Comparison of ENCODE assay signal across 8 cellular contexts in the genomic region with DNA sequence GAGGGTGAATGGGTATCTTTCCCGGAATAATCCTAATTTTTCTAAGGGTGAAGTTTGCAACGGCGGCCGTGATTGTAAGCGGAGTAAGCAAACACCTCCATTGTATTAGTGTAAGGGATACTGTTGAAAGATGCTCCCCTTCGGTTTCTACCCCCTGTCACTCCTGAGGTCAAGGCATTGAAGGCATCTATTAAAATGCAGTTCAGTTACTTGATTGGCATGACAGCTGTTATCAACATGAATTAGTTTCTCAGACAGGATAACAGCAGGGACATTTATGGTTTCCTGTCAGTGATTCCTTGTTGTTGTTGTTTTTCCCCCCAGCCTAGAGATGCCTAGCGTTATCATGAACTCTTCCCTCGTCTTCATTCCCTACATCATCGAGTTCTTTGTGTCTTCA. TPM values are rescaled to one million over a fixed set of nuclear protein-coding genes. Genes with fewer than 3 reads are reported as not detected.
DNase-seq lines count a peak whose midpoint lies in the region; ATAC-seq and TF ChIP-seq lines count a peak whose summit lies in the region.

No MANE protein-coding gene starts in this region.

- H3K27ac Mint-ChIP-seq in T-helper 2 cell treated with Interferon-gamma antibody and Interleukin-4, amounts not matched to agents 5 μg/mL and 100 μg/mL, for 36 hours: peak overlapping the region; percentile 60
- H3K27ac Mint-ChIP-seq in WTC11: peak overlapping the region; percentile 45; the same call in 1 of the 2 replicates

- H3K4me1 Mint-ChIP-seq in T-helper 2 cell treated with Interferon-gamma antibody and Interleukin-4, amounts not matched to agents 5 μg/mL and 100 μg/mL, for 36 hours (ENCODE audit: low read depth): peaks cover 17% of the 10 kb centered on the region
- peaks cover 39% of the 10 kb centered on the region for H3K4me1 Mint-ChIP-seq in WTC11

- peaks cover 7% of the 10 kb centered on the region for H3K9me3 ChIP-seq in iPS-18c (ENCODE audit: control insufficient read depth, insufficient read depth, low read length)
- no peaks in the 10 kb centered on the region for H3K9me3 ChIP-seq in suprapubic skin

- no peak for DNase-seq in T-helper 2 cell treated with Interferon-gamma antibody and Interleukin-4, amounts not matched to agents 5 μg/mL and 100 μg/mL, for 36 hours (ENCODE audit: low spot score)
- DNase-seq in T-helper 2 cell (no peak), WTC11 (ENCODE audit: low spot score) (no peak), suprapubic skin (ENCODE audit: low spot score in 2 of 2) (no peak), NOMO-1 (lab: John Stamatoyannopoulos, UW; ENCODE audit: unreplicated experiment in 2 of 2) (no peak), NCI-H1930 (lab: John Stamatoyannopoulos, UW) (no peak)

- no peak for TF ChIP-seq POLR2A in suprapubic skin (IDR thresholded peaks at IDR 0.05)

- H3K9me3 Mint-ChIP-seq in T-helper 2 cell treated with Interferon-gamma antibody and Interleukin-4, amounts not matched to agents 5 μg/mL and 100 μg/mL, for 36 hours: no peaks in the 10 kb centered on the region
- no peaks in the 10 kb centered on the region for H3K9me3 Mint-ChIP-seq in WTC11

- peaks cover 4% of the 10 kb centered on the region for H3K4me1 ChIP-seq in suprapubic skin

- H3K36me3 ChIP-seq in suprapubic skin: no peaks in the 10 kb centered on the region

- no peaks in the 10 kb centered on the region for H3K27me3 Mint-ChIP-seq in T-helper 2 cell treated with Interferon-gamma antibody and Interleukin-4, amounts not matched to agents 5 μg/mL and 100 μg/mL, for 36 hours (ENCODE audit: low read depth)
- no peaks in the 10 kb centered on the region; the same call in 1 of the 2 replicates for H3K27me3 Mint-ChIP-seq in WTC11 (ENCODE audit: low read depth)

- CTCF ChIA-PET in WTC11 (lab: Charles Lee): interaction anchor here (0.8 to 1.0 kb wide), 2 partner anchors 11 to 280 kb away, joined by 3 read pairs; no protein-coding TSS in a partner anchor

- TF ChIP-seq CTCF in WTC11 (IDR thresholded peaks at IDR 0.05) (no peak), suprapubic skin (IDR thresholded peaks at IDR 0.05) (no peak)

- no peaks in the 10 kb centered on the region for H3K27me3 ChIP-seq in suprapubic skin

- ATAC-seq in WTC11 (no peak), GM19035 (IDR thresholded peaks at IDR 0.05; ENCODE audit: unreplicated experiment) (no peak)

- no peak for TF ChIP-seq EP300 in suprapubic skin (IDR thresholded peaks at IDR 0.05)

- WGBS in suprapubic skin: 37% methylated on average over 9 of the region's 9 CpGs

- POLR2A ChIA-PET in WTC11 (lab: Charles Lee): no interaction called here

- H3K27ac ChIP-seq in suprapubic skin: no peak overlapping the region

- H3K4me3 Mint-ChIP-seq in T-helper 2 cell treated with Interferon-gamma antibody and Interleukin-4, amounts not matched to agents 5 μg/mL and 100 μg/mL, for 36 hours: peak overlapping the region; percentile 88
- peak overlapping the region; percentile 87 for H3K4me3 Mint-ChIP-seq in WTC11

- H3K36me3 Mint-ChIP-seq in T-helper 2 cell treated with Interferon-gamma antibody and Interleukin-4, amounts not matched to agents 5 μg/mL and 100 μg/mL, for 36 hours (ENCODE audit: low read depth): no peaks in the 10 kb centered on the region
- peaks cover 2% of the 10 kb centered on the region; the same call in 1 of the 2 replicates for H3K36me3 Mint-ChIP-seq in WTC11

- H3K4me3 ChIP-seq in iPS-18c (ENCODE audit: insufficient read depth, low read depth, low read length) (peak overlapping the region; percentile 49), suprapubic skin (peak overlapping the region; percentile 73)

TF ChIP-seq in WTC11, 78 proteins besides CTCF, POLR2A, EP300 and RAD21:
- TF ChIP-seq NFATC4 (CRISPR knock-in tag; IDR thresholded peaks at IDR 0.05): no peak
- TF ChIP-seq ZNF416 (CRISPR knock-in tag; IDR thresholded peaks at IDR 0.05): no peak
- TF ChIP-seq, protein P1, sequence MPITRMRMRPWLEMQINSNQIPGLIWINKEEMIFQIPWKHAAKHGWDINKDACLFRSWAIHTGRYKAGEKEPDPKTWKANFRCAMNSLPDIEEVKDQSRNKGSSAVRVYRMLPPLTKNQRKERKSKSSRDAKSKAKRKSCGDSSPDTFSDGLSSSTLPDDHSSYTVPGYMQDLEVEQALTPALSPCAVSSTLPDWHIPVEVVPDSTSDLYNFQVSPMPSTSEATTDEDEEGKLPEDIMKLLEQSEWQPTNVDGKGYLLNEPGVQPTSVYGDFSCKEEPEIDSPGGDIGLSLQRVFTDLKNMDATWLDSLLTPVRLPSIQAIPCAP (CRISPR knock-in tag; IDR thresholded peaks at IDR 0.05): no peak
- no peak for TF ChIP-seq ZNF219 (CRISPR knock-in tag; IDR thresholded peaks at IDR 0.05; ENCODE audit: borderline replicate concordance)
- no peak for TF ChIP-seq JAZF1 (CRISPR knock-in tag; IDR thresholded peaks at IDR 0.05)
- TF ChIP-seq, protein P2, sequence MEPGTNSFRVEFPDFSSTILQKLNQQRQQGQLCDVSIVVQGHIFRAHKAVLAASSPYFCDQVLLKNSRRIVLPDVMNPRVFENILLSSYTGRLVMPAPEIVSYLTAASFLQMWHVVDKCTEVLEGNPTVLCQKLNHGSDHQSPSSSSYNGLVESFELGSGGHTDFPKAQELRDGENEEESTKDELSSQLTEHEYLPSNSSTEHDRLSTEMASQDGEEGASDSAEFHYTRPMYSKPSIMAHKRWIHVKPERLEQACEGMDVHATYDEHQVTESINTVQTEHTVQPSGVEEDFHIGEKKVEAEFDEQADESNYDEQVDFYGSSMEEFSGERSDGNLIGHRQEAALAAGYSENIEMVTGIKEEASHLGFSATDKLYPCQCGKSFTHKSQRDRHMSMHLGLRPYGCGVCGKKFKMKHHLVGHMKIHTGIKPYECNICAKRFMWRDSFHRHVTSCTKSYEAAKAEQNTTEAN (CRISPR knock-in tag; IDR thresholded peaks at IDR 0.05): no peak
- TF ChIP-seq ATF1 (CRISPR knock-in tag; IDR thresholded peaks at IDR 0.05): no peak
- TF ChIP-seq, protein P3, sequence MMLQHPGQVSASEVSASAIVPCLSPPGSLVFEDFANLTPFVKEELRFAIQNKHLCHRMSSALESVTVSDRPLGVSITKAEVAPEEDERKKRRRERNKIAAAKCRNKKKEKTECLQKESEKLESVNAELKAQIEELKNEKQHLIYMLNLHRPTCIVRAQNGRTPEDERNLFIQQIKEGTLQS (CRISPR knock-in tag; conservative IDR thresholded peaks at IDR 0.05): no peak

RNA-seq across cellular contexts. Expression of a gene that starts 0.6 kb away (rescaled TPM):
- total RNA-seq in WTC11 (2021) (14.5 to 21.2 TPM (median 16.1 TPM) in 3 replicates), suprapubic skin (10 to 100 TPM; 11.1 to 45.8 (median 15.7) TPM)

RNA-seq across cellular contexts. Expression of a gene that starts 45.2 kb away (rescaled TPM):
- total RNA-seq in WTC11 (2021) (not detected in 3 replicates), suprapubic skin (not detected)
